Comparison of ENCODE assay signal across 15 cellular contexts in the genomic region with DNA sequence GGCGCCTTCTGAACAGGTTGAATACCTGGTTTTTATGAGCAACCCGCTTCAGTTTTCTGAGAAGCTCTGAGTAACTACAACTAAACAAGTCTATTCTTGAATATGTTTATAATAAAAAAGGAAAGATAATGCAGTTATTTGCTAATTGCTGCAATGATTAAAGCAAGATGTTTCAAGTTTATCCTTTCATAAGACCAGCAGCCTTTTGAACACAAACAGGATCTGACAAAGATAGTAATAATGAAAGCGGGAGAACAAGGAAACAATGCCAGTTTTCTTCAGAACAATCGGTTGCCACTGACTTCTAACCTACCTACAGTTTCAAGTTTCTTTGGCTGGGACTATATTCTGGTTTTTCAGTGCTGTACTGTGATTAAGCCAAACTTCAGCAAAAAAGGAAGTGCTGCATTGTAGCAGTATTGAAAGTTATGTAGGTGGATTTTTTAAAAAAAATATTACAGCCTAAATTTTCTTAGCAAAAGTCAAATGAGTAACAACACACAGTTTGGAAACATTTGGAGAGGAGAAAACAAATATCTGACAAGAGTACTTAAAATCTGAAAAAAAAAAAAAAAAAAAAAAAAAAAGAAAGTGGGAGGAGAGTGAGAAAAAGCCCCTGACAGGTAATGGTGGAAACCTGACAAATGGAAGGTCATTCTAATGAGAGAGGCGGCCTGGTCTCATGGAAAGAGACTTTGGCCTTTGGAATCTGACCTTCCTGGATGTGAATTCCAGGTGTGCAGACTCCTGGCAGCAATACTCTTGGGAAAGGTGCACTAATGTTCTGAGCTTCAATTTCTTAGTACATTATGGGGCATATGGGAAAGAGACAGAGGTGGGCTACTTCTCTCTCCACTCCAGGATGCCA. TPM values are rescaled to one million over a fixed set of nuclear protein-coding genes. Genes with fewer than 3 reads are reported as not detected.
A peak's percentile ranks its signal among the peaks of the same experiment; 100 is the strongest.
DNase-seq lines count a peak whose midpoint lies in the region; ATAC-seq and TF ChIP-seq lines count a peak whose summit lies in the region.
"Had no signal": no experiment of that assay in that cellular context is flagged by ENCODE, and none has a peak within 500 bp of the region (broad histone marks: within the 10 kb centered on the region; RNA-seq: fewer than 3 reads in every experiment).

No MANE protein-coding gene starts in this region.

- H3K9me3 ChIP-seq in PC-3 (ENCODE audit: low read length) (no peaks in the 10 kb centered on the region), thyroid gland (no peaks in the 10 kb centered on the region)

- peaks cover 28% of the 10 kb centered on the region for H3K4me1 Mint-ChIP-seq in activated CD4-positive, alpha-beta T cell treated with anti-CD3 and anti-CD28 coated beads, Interleukin-2, amount 10 ng/mL, durations not matched to agents 24 days and 14 days

- CTCF ChIA-PET in PC-3 (lab: Charles Lee): interaction anchor here (0.6 kb wide), 1 partner anchor 79 kb away, joined by 3 read pairs; no protein-coding TSS in a partner anchor

- H3K9me3 Mint-ChIP-seq in activated CD4-positive, alpha-beta T cell treated with anti-CD3 and anti-CD28 coated beads, Interleukin-2, amount 10 ng/mL, durations not matched to agents 24 days and 14 days: peaks cover 7% of the 10 kb centered on the region
- H3K9me3 Mint-ChIP-seq: nephron progenitor cell; T-helper 2 cell treated with Interferon-gamma antibody and Interleukin-4, amounts not matched to agents 5 μg/mL and 100 μg/mL, for 36 hours had no signal

- H2AFZ ChIP-seq in PC-3 (ENCODE audit: low read length): 0 out of 2 replicates have a peak overlapping the region, but pooled peaks have one; percentile 13

- no peaks in the 10 kb centered on the region for H4K20me1 ChIP-seq in PC-3 (ENCODE audit: low read length)

- peak overlapping the region; percentile 17 for H3K4me2 ChIP-seq in PC-3 (ENCODE audit: low read length)

- 0 out of 2 replicates have a peak overlapping the region, but pooled peaks have one; percentile 1 for H3K9ac ChIP-seq in PC-3 (ENCODE audit: low read length)

- no TSS peak for BruUV-seq in PC-3 (replicated peaks; lab: Mats Ljungman, UMichigan)

- H3K4me3 ChIP-seq in PC-3 (ENCODE audit: low read length) (no peak overlapping the region), thyroid gland (replicated peaks in 1 of 3) (no peak overlapping the region)
- H3K4me3 ChIP-seq: coronary artery had no signal

- no peak for TF ChIP-seq CTCF in PC-3 (conservative IDR thresholded peaks at IDR 0.05; ENCODE audit: low read depth, low read length)
- TF ChIP-seq CTCF in thyroid gland (IDR thresholded peaks at IDR 0.05): no peak

- H3K9me2 ChIP-seq in PC-3 (replicated peaks; ENCODE audit: low read length): no peaks in the 10 kb centered on the region

- WGBS in thyroid gland, 2 donors: 73 to 74% methylated on average over 5 of the region's 5 CpGs

- POLR2A ChIA-PET in PC-3 (lab: Charles Lee; ENCODE audit: unreplicated experiment): no interaction called here

- peak overlapping the region; percentile 90 for H3K27ac Mint-ChIP-seq in activated CD4-positive, alpha-beta T cell treated with anti-CD3 and anti-CD28 coated beads, Interleukin-2, amount 10 ng/mL, durations not matched to agents 24 days and 14 days
- H3K27ac Mint-ChIP-seq: nephron progenitor cell; T-helper 2 cell treated with Interferon-gamma antibody and Interleukin-4, amounts not matched to agents 5 μg/mL and 100 μg/mL, for 36 hours had no signal

- no peak for DNase-seq in activated CD4-positive, alpha-beta T cell treated with anti-CD3 and anti-CD28 coated beads, Interleukin-2, amount 10 ng/mL, durations not matched to agents 24 days and 14 days
- no peak for DNase-seq in activated CD4-positive, alpha-beta T cell treated with anti-CD3 and anti-CD28 coated beads for 48 hours
- DNase-seq in PC-3 (peak; percentile 51), fibroblast of peridontal ligament (ENCODE audit: extremely low read depth) (peak; percentile 58), thyroid gland (no peak), DMS79 (lab: John Stamatoyannopoulos, UW) (no peak), NAMALWA (ENCODE audit: low spot score) (no peak)
- DNase-seq: 8988T; activated CD8-positive, alpha-beta memory T cell treated with anti-CD3 and anti-CD28 coated beads, Interleukin-2, amount 50 U/mL, for 48 hours; NCI-H748 treated with DMSO at 0.1 percent for 48 hours; nephron progenitor cell; stimulated activated CD4-positive, alpha-beta T cell treated with anti-CD3 and anti-CD28 coated beads, Interleukin-1b, Interleukin-23, amount 100 ng/mL, for 48 hours had no signal

- H3K36me3 ChIP-seq in PC-3 (ENCODE audit: low read depth, low read length): no peaks in the 10 kb centered on the region
- H3K36me3 ChIP-seq in thyroid gland: no peaks in the 10 kb centered on the region

- peak overlapping the region; percentile 47 for H3K27ac ChIP-seq in PC-3 (ENCODE audit: low read length)
- peak overlapping the region; percentile 45 to 92 (median 86) for H3K27ac ChIP-seq in thyroid gland

- no peaks in the 10 kb centered on the region for H3K79me2 ChIP-seq in PC-3 (ENCODE audit: low read length)

- H3K27me3 Mint-ChIP-seq in activated CD4-positive, alpha-beta T cell treated with anti-CD3 and anti-CD28 coated beads, Interleukin-2, amount 10 ng/mL, durations not matched to agents 24 days and 14 days: peaks cover 3% of the 10 kb centered on the region

- no peaks in the 10 kb centered on the region for H3K36me3 Mint-ChIP-seq in activated CD4-positive, alpha-beta T cell treated with anti-CD3 and anti-CD28 coated beads, Interleukin-2, amount 10 ng/mL, durations not matched to agents 24 days and 14 days (ENCODE audit: low read depth)

- H3K4me3 Mint-ChIP-seq in activated CD4-positive, alpha-beta T cell treated with anti-CD3 and anti-CD28 coated beads, Interleukin-2, amount 10 ng/mL, durations not matched to agents 24 days and 14 days: no peak overlapping the region
- H3K4me3 Mint-ChIP-seq: nephron progenitor cell; T-helper 2 cell treated with Interferon-gamma antibody and Interleukin-4, amounts not matched to agents 5 μg/mL and 100 μg/mL, for 36 hours had no signal

- H3K27me3 ChIP-seq in PC-3 (ENCODE audit: low read length) (no peaks in the 10 kb centered on the region), thyroid gland (no peaks in the 10 kb centered on the region)

- peak; percentile 42; the same call in 1 of the 2 replicates for ATAC-seq in PC-3
- no peak for ATAC-seq in HG03521 (IDR thresholded peaks at IDR 0.05; ENCODE audit: unreplicated experiment)

- TF ChIP-seq POLR2A in thyroid gland (IDR thresholded peaks at IDR 0.05): no peak

- H3K4me1 ChIP-seq in PC-3 (ENCODE audit: insufficient read depth, low read length): peaks cover 32% of the 10 kb centered on the region
- H3K4me1 ChIP-seq in thyroid gland: peaks cover 39 to 44% of the 10 kb centered on the region in 2 donors

- intact Hi-C loops in activated CD4-positive, alpha-beta T cell treated with anti-CD3 and anti-CD28 coated beads, Interleukin-2, amount 10 ng/mL, durations not matched to agents 24 days and 14 days (cut with micrococcal nuclease): loop anchor here (1.0 to 2.0 kb wide), 3 partner anchors 19 to 60 kb away; no protein-coding TSS in a partner anchor
- intact Hi-C loops in PC-3 (cut with micrococcal nuclease) (no loop called here), thyroid gland (cut with DNase I) (no loop called here)

- no peaks in the 10 kb centered on the region for H3F3A ChIP-seq in PC-3 (ENCODE audit: low read length, unreplicated experiment)

RNA-seq across cellular contexts. Expression of a gene that starts 11.4 kb away (rescaled TPM):
- total RNA-seq in activated CD4-positive, alpha-beta T cell treated with anti-CD3 and anti-CD28 coated beads, Interleukin-2, amount 10 ng/mL, durations not matched to agents 24 days and 14 days: 2.0 and 2.3 TPM in 2 replicates
- total RNA-seq in PC-3 (2014; rRNA removed) (0.26 TPM in 1 of 2 replicates, not detected in the other), thyroid gland (10 to 100 TPM; 29.2 to 71.2 (median 59.5) TPM)

Comparison
In these comparisons a context has a peak if more than half of its experiments do, and no peak if none do; other contexts are left out.
1. DNase-seq: peak in PC-3 (single experiment) and fibroblast of peridontal ligament (single experiment); none in activated CD4-positive, alpha-beta T cell treated with anti-CD3 and anti-CD28 coated beads, Interleukin-2, amount 10 ng/mL, durations not matched to agents 24 days and 14 days (single experiment), activated CD4-positive, alpha-beta T cell treated with anti-CD3 and anti-CD28 coated beads for 48 hours (single experiment), thyroid gland (0 of 2), DMS79 (single experiment) and NAMALWA (single experiment).